Comparison of ENCODE assay signal across 1 cellular context in the genomic region with DNA sequence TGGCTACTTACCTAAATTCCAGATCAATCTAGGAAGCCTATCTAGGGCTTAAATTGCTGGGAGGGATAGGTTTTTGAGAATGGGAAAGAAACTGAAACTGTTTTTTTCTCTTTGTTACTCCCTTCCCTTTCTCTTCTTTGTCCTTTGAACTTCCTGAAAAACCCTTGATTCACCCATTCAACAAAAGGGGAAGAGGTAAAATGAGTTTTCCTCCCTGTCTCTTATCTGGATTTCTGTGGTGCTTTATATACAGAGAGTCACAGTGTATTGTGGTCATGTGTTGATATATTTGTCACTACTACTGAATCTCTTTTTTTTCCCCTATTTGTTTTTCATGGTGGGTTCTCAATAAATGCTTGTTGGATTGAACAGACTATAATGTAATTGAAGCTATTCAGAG.
TF ChIP-seq lines count a peak whose summit lies in the region.

No MANE protein-coding gene starts in this region.

TF ChIP-seq in HepG2, 621 proteins besides CTCF, POLR2A, EP300 and RAD21:
- no peak for TF ChIP-seq ZNF564 (CRISPR knock-in tag; IDR thresholded peaks at IDR 0.05)
